ENCODE assay signal across 32 cellular contexts in genomic region chr11:12994476-12994875, GRCh38. TPM values are rescaled to one million over a fixed set of nuclear protein-coding genes. Genes with fewer than 3 reads are reported as not detected.
"Had no signal": no experiment of that assay in that cellular context is flagged by ENCODE, and none has a peak within 500 bp of the region (broad histone marks: within the 10 kb centered on the region; RNA-seq: fewer than 3 reads in every experiment).

No MANE protein-coding gene starts in this region.

- H3K4me1 ChIP-seq: ascending aorta, SJSA1 had no signal

- H3K9ac ChIP-seq: SK-N-SH had no signal

- H3K4me3 ChIP-seq: ascending aorta, cardiac muscle cell, MG63, SJSA1 had no signal

- ATAC-seq: activated CD8-positive, alpha-beta T cell treated with anti-CD3 and anti-CD28 coated beads for 36 hours; activated T-cell treated with anti-CD3 and anti-CD28 coated beads, Interleukin-2, amount 50 U/mL, for 72 hours; activated T-helper 17 cell treated with anti-CD3 and anti-CD28 coated beads, Interleukin-2, amount 50 U/mL, for 72 hours; Panc1 had no signal

- H3K27ac ChIP-seq: ascending aorta, cardiac muscle cell, SJSA1 had no signal

- H3K36me3 ChIP-seq: ascending aorta, cardiac muscle cell, MG63, SJSA1 had no signal

- DNase-seq: activated CD4-positive, alpha-beta T cell treated with anti-CD3 and anti-CD28 coated beads, Interleukin-2, amount 10 ng/mL, durations not matched to agents 24 days and 14 days; activated CD4-positive, alpha-beta T cell treated with anti-CD3 and anti-CD28 coated beads, Interleukin-2, amount 50 U/mL, for 4 hours; activated CD8-positive, alpha-beta T cell treated with anti-CD3 and anti-CD28 coated beads for 36 hours; activated effector memory CD4-positive, alpha-beta T cell treated with anti-CD3 and anti-CD28 coated beads, Interleukin-2, amount 50 U/mL, for 16 hours; activated naive CD4-positive, alpha-beta T cell; activated naive CD4-positive, alpha-beta T cell treated with anti-CD3 and anti-CD28 coated beads, Interleukin-2, amount 50 U/mL, for 16 hours; activated naive CD8-positive, alpha-beta T cell treated with anti-CD3 and anti-CD28 coated beads for 36 hours; activated T-cell treated with anti-CD3 and anti-CD28 coated beads, Interleukin-2, amount 50 U/mL, for 1 hour; activated T-cell treated with anti-CD3 and anti-CD28 coated beads, Interleukin-2, amount 50 U/mL, for 72 hours; amygdala; Karpas-422; KBM-7; MG63; NCI-H1048; NCI-H1105 treated with DMSO at 0.1 percent for 48 hours; NCI-H1436; NCI-H1694; NCI-H1930; NCI-H2081 treated with DMSO at 0.1 percent for 48 hours; NCI-H345; NCI-H524 treated with DMSO at 0.1 percent for 48 hours; SHP77 treated with DMSO at 0.1 percent for 48 hours; SK-N-SH had no signal

- H3K4me2 ChIP-seq: SK-N-SH had no signal

- FAIRE-seq: TTC549 had no signal

- H3K9me3 ChIP-seq: ascending aorta, SK-N-SH had no signal

- H3K27me3 ChIP-seq: ascending aorta had no signal

RNA-seq across cellular contexts. Expression of gene RASSF10, which starts 14.6 kb away (rescaled TPM):
- total RNA-seq: activated CD4-positive, alpha-beta T cell treated with anti-CD3 and anti-CD28 coated beads, Interleukin-2, amount 10 ng/mL, durations not matched to agents 24 days and 14 days; activated CD8-positive, alpha-beta memory T cell treated with anti-CD3 and anti-CD28 coated beads for 36 hours; activated CD8-positive, alpha-beta T cell treated with anti-CD3 and anti-CD28 coated beads for 36 hours; activated naive CD8-positive, alpha-beta T cell treated with anti-CD3 and anti-CD28 coated beads for 36 hours; activated T-helper 17 cell treated with anti-CD3 and anti-CD28 coated beads, Interleukin-2, amount 50 U/mL, for 72 hours; ascending aorta; NCI-H460; OCI-LY7; SJSA1 had no signal
- polyA plus RNA-seq: cardiac muscle cell, SK-N-SH had no signal
